ENCODE assay signal across 35 cellular contexts in the genomic region with DNA sequence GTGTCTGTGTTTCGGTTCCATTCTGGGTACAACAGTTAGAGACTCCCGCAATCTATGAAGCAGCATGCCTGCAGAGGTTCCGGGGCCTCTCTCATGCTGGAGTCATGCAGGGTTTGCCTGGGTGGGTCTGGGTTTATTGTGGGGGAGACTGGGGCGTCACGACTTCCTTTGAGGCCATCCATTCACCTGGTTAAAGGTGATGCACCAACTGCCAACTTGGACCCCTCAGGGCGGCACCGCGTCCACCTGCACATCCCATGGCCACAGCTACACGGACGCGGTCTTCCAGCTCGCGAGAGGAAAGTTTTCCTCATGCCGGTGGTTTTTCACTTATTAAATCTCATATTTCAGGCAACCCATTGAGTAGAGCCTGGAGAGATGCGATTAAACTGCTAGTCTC. TPM values are rescaled to one million over a fixed set of nuclear protein-coding genes. Genes with fewer than 3 reads are reported as not detected.
"Had no signal": no experiment of that assay in that cellular context is flagged by ENCODE, and none has a peak within 500 bp of the region (broad histone marks: within the 10 kb centered on the region; RNA-seq: fewer than 3 reads in every experiment).

No MANE protein-coding gene starts in this region.

- H3K4me1 Mint-ChIP-seq: mesothelial cell of epicardium; naive B cell; natural killer cell; nephron progenitor cell; neural progenitor cell; stimulated activated memory B cell treated with anti-CD40 and anti-IgM and Interleukin-4, amounts not matched to agents 10 μg/mL and 1 μg/mL and 100 μg/mL, for 72 hours; stimulated activated naive CD8-positive, alpha-beta T cell treated with anti-CD3 and anti-CD28 coated beads, Interleukin-15, amount 100 ng/mL, for 72 hours had no signal

- ATAC-seq: left ventricle myocardium superior; lower lobe of right lung; natural killer cell; right lobe of liver; stimulated activated memory B cell treated with anti-CD40 and anti-IgM and Interleukin-4, amounts not matched to agents 10 μg/mL and 1 μg/mL and 100 μg/mL, for 72 hours; stimulated activated naive CD8-positive, alpha-beta T cell treated with anti-CD3 and anti-CD28 coated beads, Interleukin-15, amount 100 ng/mL, for 72 hours had no signal

- H3K4me1 ChIP-seq: lower lobe of right lung, neural progenitor cell, parathyroid adenoma, right atrium auricular region, right lobe of liver, tibial nerve, uterus had no signal

- H3K36me3 Mint-ChIP-seq: mesothelial cell of epicardium; naive B cell; natural killer cell; neural progenitor cell; stimulated activated memory B cell treated with anti-CD40 and anti-IgM and Interleukin-4, amounts not matched to agents 10 μg/mL and 1 μg/mL and 100 μg/mL, for 72 hours; type B pancreatic cell had no signal

- H3K9ac ChIP-seq: neural progenitor cell, parathyroid adenoma had no signal

- H3K27ac Mint-ChIP-seq: mesothelial cell of epicardium; naive B cell; natural killer cell; nephron progenitor cell; neural progenitor cell; progenitor cell of endocrine pancreas; stimulated activated memory B cell treated with anti-CD40 and anti-IgM and Interleukin-4, amounts not matched to agents 10 μg/mL and 1 μg/mL and 100 μg/mL, for 72 hours; stimulated activated naive CD8-positive, alpha-beta T cell treated with anti-CD3 and anti-CD28 coated beads, Interleukin-15, amount 100 ng/mL, for 72 hours; type B pancreatic cell had no signal

- DNase-seq: islet precursor cell; left ventricle myocardium superior; lower lobe of right lung; mammary epithelial cell; mesenchymal stem cell; naive B cell; natural killer cell; nephron progenitor cell; occipital lobe; small intestine; stimulated activated CD4-positive, alpha-beta T cell treated with anti-CD3 and anti-CD28 coated beads, Interleukin-1b, Interleukin-23, amount 100 ng/mL, for 48 hours; stimulated activated CD4-positive, alpha-beta T cell treated with anti-CD3 and anti-CD28 coated beads, Interleukin-2, amount 100 ng/mL, for 48 hours; stimulated activated CD4-positive, alpha-beta T cell treated with anti-CD3 and anti-CD28 coated beads, Interleukin-4, amount 100 ng/mL, for 4 hours; stimulated activated CD8-positive, alpha-beta memory T cell treated with anti-CD3 and anti-CD28 coated beads, Interleukin-4, amount 100 ng/mL, for 48 hours; stimulated activated naive CD4-positive, alpha-beta T cell treated with Interleukin-2 at 50 U/mL for 16 hours; stimulated activated naive CD8-positive, alpha-beta T cell treated with anti-CD3 and anti-CD28 coated beads, Interleukin-15, amount 100 ng/mL, for 72 hours; substantia nigra; uterus had no signal

- H3K36me3 ChIP-seq: lower lobe of right lung, neural progenitor cell, neutrophil, right atrium auricular region, right lobe of liver, tibial nerve, uterus had no signal

- H3K4me3 ChIP-seq: hepatocyte, lower lobe of right lung, neural progenitor cell, right atrium auricular region, right lobe of liver, tibial nerve, uterus had no signal

- H3K27ac ChIP-seq: hepatocyte, lower lobe of right lung, neural progenitor cell, neutrophil, parathyroid adenoma, right atrium auricular region, right lobe of liver, tibial nerve, uterus had no signal

- H3K4me3 Mint-ChIP-seq: mesothelial cell of epicardium; naive B cell; natural killer cell; nephron progenitor cell; neural progenitor cell; stimulated activated memory B cell treated with anti-CD40 and anti-IgM and Interleukin-4, amounts not matched to agents 10 μg/mL and 1 μg/mL and 100 μg/mL, for 72 hours; stimulated activated naive CD8-positive, alpha-beta T cell treated with anti-CD3 and anti-CD28 coated beads, Interleukin-15, amount 100 ng/mL, for 72 hours; type B pancreatic cell had no signal

- H3K27me3 ChIP-seq: hepatocyte, neural progenitor cell, neutrophil, right atrium auricular region, right lobe of liver, tibial nerve, uterus had no signal

- H3K9me3 ChIP-seq: neutrophil, right atrium auricular region, right lobe of liver, uterus had no signal

- H3K9me3 Mint-ChIP-seq: mesothelial cell of epicardium, natural killer cell, type B pancreatic cell had no signal

RNA-seq across cellular contexts. Expression of a gene that starts 30.9 kb away (rescaled TPM):
- total RNA-seq: hepatocyte, lower lobe of right lung, mesothelial cell of epicardium, mononuclear cell, natural killer cell, occipital lobe, osteocyte, pulmonary artery endothelial cell, renal cortical epithelial cell, right atrium auricular region, right lobe of liver, temporal lobe, tibial nerve, ureter, uterus had no signal
- polyA plus RNA-seq: hepatocyte had no signal
